ENCODE assay signal across 24 cellular contexts in genomic region chr2:68060652-68061051, GRCh38. TPM values are rescaled to one million over a fixed set of nuclear protein-coding genes. Genes with fewer than 3 reads are reported as not detected.
DNase-seq lines count a peak whose midpoint lies in the region; ATAC-seq and TF ChIP-seq lines count a peak whose summit lies in the region.
"Had no signal": no experiment of that assay in that cellular context is flagged by ENCODE, and none has a peak within 500 bp of the region (broad histone marks: within the 10 kb centered on the region; RNA-seq: fewer than 3 reads in every experiment).

No MANE protein-coding gene starts in this region.

- no peaks in the 10 kb centered on the region for H3K9me2 ChIP-seq in SU-DHL-6 (replicated peaks; ENCODE audit: insufficient read depth, low read length)

- BruUV-seq in mammary epithelial cell (replicated peaks; lab: Mats Ljungman, UMichigan): no TSS peak
- BruUV-seq in MCF 10A (replicated peaks; lab: Mats Ljungman, UMichigan): no TSS peak

- WGBS in mammary epithelial cell (ENCODE audit: low coverage, missing lambda C conversion rate): 69% methylated on average over 4 of the region's 5 CpGs

- peaks cover 5% of the 10 kb centered on the region for H3K4me1 ChIP-seq in mammary epithelial cell (ENCODE audit: insufficient read depth, low read length)

- H3K27ac ChIP-seq in mammary epithelial cell (ENCODE audit: insufficient read depth, low read depth, low read length) (peak overlapping the region; percentile 89), SU-DHL-6 (ENCODE audit: low read depth, low read length) (no peak overlapping the region)
- H3K27ac ChIP-seq: HL-60, psoas muscle, thoracic aorta had no signal

- H3K36me3 ChIP-seq in mammary epithelial cell (ENCODE audit: insufficient read depth, low read length) (no peaks in the 10 kb centered on the region), SU-DHL-6 (ENCODE audit: low read length) (no peaks in the 10 kb centered on the region)
- H3K36me3 ChIP-seq: MG63, thoracic aorta had no signal

- no peak overlapping the region for H3K27ac Mint-ChIP-seq in MCF 10A (ENCODE audit: low read depth, unreplicated experiment)
- peak overlapping the region in 1 of 6 donors; percentile 13 for H3K27ac Mint-ChIP-seq in immature natural killer cell
- H3K27ac Mint-ChIP-seq: activated naive CD4-positive, alpha-beta T cell treated with anti-CD3 and anti-CD28 coated beads, Interleukin-2, amount 10 ng/mL, durations not matched to agents 7 days and 5 days; stimulated activated memory B cell treated with anti-CD40 and anti-IgM and Interleukin-4, amounts not matched to agents 10 μg/mL and 1 μg/mL and 100 μg/mL, for 72 hours had no signal

- H3K27me3 Mint-ChIP-seq in MCF 10A (ENCODE audit: insufficient read depth, unreplicated experiment) (peaks cover 6% of the 10 kb centered on the region), immature natural killer cell (ENCODE audit: low read depth in 3 of 3) (peaks cover 6 to 8% (median 7%) of the 10 kb centered on the region in 3 donors)
- H3K27me3 Mint-ChIP-seq: stimulated activated memory B cell treated with anti-CD40 and anti-IgM and Interleukin-4, amounts not matched to agents 10 μg/mL and 1 μg/mL and 100 μg/mL, for 72 hours had no signal

- TF ChIP-seq CTCF in mammary epithelial cell (conservative IDR thresholded peaks at IDR 0.05 in 1 of 2, IDR thresholded peaks at IDR 0.05 in 1 of 2; ENCODE audit: extremely low read depth in 1 of 2, insufficient read depth in 1 of 2, low read depth in 1 of 2, low read length in 2 of 2) (no peak), MCF 10A (IDR thresholded peaks at IDR 0.05; ENCODE audit: unreplicated experiment) (no peak), SU-DHL-6 (IDR thresholded peaks at IDR 0.05; ENCODE audit: insufficient read depth, low read length, poor library complexity, severe bottlenecking) (no peak)

- H3K4me3 ChIP-seq in mammary epithelial cell (replicated peaks in 1 of 3; ENCODE audit: insufficient read depth in 1 of 3, low read depth in 2 of 3, low read length in 3 of 3) (no peak overlapping the region), SU-DHL-6 (ENCODE audit: insufficient read depth, low read length, poor library complexity, severe bottlenecking) (no peak overlapping the region)
- H3K4me3 ChIP-seq: MG63, thoracic aorta had no signal

- H4K20me1 ChIP-seq in mammary epithelial cell (ENCODE audit: insufficient read depth, low read length) (no peaks in the 10 kb centered on the region), SU-DHL-6 (ENCODE audit: low read depth, low read length) (peaks cover 11% of the 10 kb centered on the region)

- no peak overlapping the region for H3K4me3 Mint-ChIP-seq in MCF 10A (ENCODE audit: unreplicated experiment)
- peak overlapping the region in 3 of 5 donors; percentile 0 to 27 (median 6) for H3K4me3 Mint-ChIP-seq in immature natural killer cell
- H3K4me3 Mint-ChIP-seq: stimulated activated memory B cell treated with anti-CD40 and anti-IgM and Interleukin-4, amounts not matched to agents 10 μg/mL and 1 μg/mL and 100 μg/mL, for 72 hours had no signal

- H3K36me3 Mint-ChIP-seq in MCF 10A (ENCODE audit: insufficient read depth, unreplicated experiment) (peaks cover 14% of the 10 kb centered on the region), immature natural killer cell (no peaks in the 10 kb centered on the region)
- H3K36me3 Mint-ChIP-seq: stimulated activated memory B cell treated with anti-CD40 and anti-IgM and Interleukin-4, amounts not matched to agents 10 μg/mL and 1 μg/mL and 100 μg/mL, for 72 hours had no signal

- H3K9me3 ChIP-seq in mammary epithelial cell (replicated peaks; ENCODE audit: insufficient read depth, low read length) (no peaks in the 10 kb centered on the region), SU-DHL-6 (ENCODE audit: insufficient read depth, low read length) (no peaks in the 10 kb centered on the region)
- H3K9me3 ChIP-seq: MG63, psoas muscle, thoracic aorta had no signal

- no peaks in the 10 kb centered on the region for H3K27me3 ChIP-seq in mammary epithelial cell (ENCODE audit: insufficient read depth, low read length)
- no peaks in the 10 kb centered on the region for H3K27me3 ChIP-seq in SU-DHL-6 (ENCODE audit: low read length)
- H3K27me3 ChIP-seq: MG63 had no signal

- H3K9me3 Mint-ChIP-seq in MCF 10A (ENCODE audit: unreplicated experiment) (no peaks in the 10 kb centered on the region), immature natural killer cell (no peaks in the 10 kb centered on the region)
- H3K9me3 Mint-ChIP-seq: activated naive CD4-positive, alpha-beta T cell treated with anti-CD3 and anti-CD28 coated beads, Interleukin-2, amount 10 ng/mL, durations not matched to agents 7 days and 5 days had no signal

- DNase-seq in mammary epithelial cell (peak; percentile 31), MCF 10A (ENCODE audit: unreplicated experiment) (no peak), immature natural killer cell (no peak), NCI-H1930 (lab: John Stamatoyannopoulos, UW) (no peak), COLO829 (ENCODE audit: low spot score) (no peak), NCI-H526 (lab: John Stamatoyannopoulos, UW) (no peak)
- DNase-seq: activated naive CD4-positive, alpha-beta T cell treated with anti-CD3 and anti-CD28 coated beads, Interleukin-2, amount 10 ng/mL, durations not matched to agents 7 days and 5 days; activated T-cell treated with anti-CD3 and anti-CD28 coated beads, Interleukin-2, amount 50 U/mL, for 1 hour; aorta; central memory CD4-positive, alpha-beta T cell; foreskin melanocyte; H7; hypothalamus; MG63; NCI-H1436 treated with DMSO at 0.1 percent for 48 hours; NCI-H510A treated with DMSO at 0.1 percent for 48 hours; psoas muscle; stimulated activated CD4-positive, alpha-beta T cell treated with anti-CD3 and anti-CD28 coated beads, Interleukin-2, amount 100 ng/mL, for 24 hours had no signal

- dilution Hi-C loops in mammary epithelial cell (cut with HindIII; ENCODE audit: low sequenced_read_pairs): no loop called here

- no peak overlapping the region for H3K9ac ChIP-seq in mammary epithelial cell (ENCODE audit: insufficient read depth, low read length)
- H3K9ac ChIP-seq in SU-DHL-6 (ENCODE audit: low read length): no peak overlapping the region

- H3F3A ChIP-seq in SU-DHL-6 (ENCODE audit: insufficient read depth): no peaks in the 10 kb centered on the region

- CTCF ChIA-PET in mammary epithelial cell (lab: Charles Lee; ENCODE audit: low non-redundant PET) (no interaction called here), MCF 10A (lab: Yijun Ruan, JAX) (no interaction called here)

- peaks cover 26% of the 10 kb centered on the region for H3K4me1 Mint-ChIP-seq in MCF 10A (ENCODE audit: insufficient read depth, unreplicated experiment)
- peaks cover 30 to 65% of the 10 kb centered on the region in 2 donors for H3K4me1 Mint-ChIP-seq in immature natural killer cell

- in situ Hi-C loops in mammary epithelial cell (cut with MboI; ENCODE audit: low sequenced_read_pairs in 2 of 2): no loop called here

- POLR2A ChIA-PET in MCF 10A (lab: Yijun Ruan, JAX): no interaction called here

- no peak for ATAC-seq in GM21619 (IDR thresholded peaks at IDR 0.05; ENCODE audit: unreplicated experiment)
- ATAC-seq: activated CD4-positive, CD25-positive, alpha-beta regulatory T cell treated with anti-CD3 and anti-CD28 coated beads, Interleukin-2, amount 50 U/mL, for 24 hours; psoas muscle; stimulated activated memory B cell treated with anti-CD40 and anti-IgM and Interleukin-4, amounts not matched to agents 10 μg/mL and 1 μg/mL and 100 μg/mL, for 72 hours had no signal

- intact Hi-C loops in mammary epithelial cell (cut with micrococcal nuclease) (no loop called here), MCF 10A (cut with micrococcal nuclease) (no loop called here)

- peaks cover 69% of the 10 kb centered on the region for H3K79me2 ChIP-seq in mammary epithelial cell (ENCODE audit: insufficient read depth, low read length)
- peaks cover 70% of the 10 kb centered on the region for H3K79me2 ChIP-seq in SU-DHL-6 (ENCODE audit: insufficient read depth, low read length)

- H2AFZ ChIP-seq in mammary epithelial cell (ENCODE audit: low read depth, low read length) (no peak overlapping the region), SU-DHL-6 (ENCODE audit: low read depth, low read length, severe bottlenecking) (no peak overlapping the region)

- H3K4me2 ChIP-seq in mammary epithelial cell (ENCODE audit: insufficient read depth, low read depth, low read length): peak overlapping the region; percentile 96
- H3K4me2 ChIP-seq in SU-DHL-6 (ENCODE audit: low read depth, low read length, poor library complexity, severe bottlenecking): peak overlapping the region; percentile 98

RNA-seq across cellular contexts. Expression of gene C1D, which starts 2.2 kb away (rescaled TPM):
- total RNA-seq in mammary epithelial cell: 10 to 100 TPM; 19.3 to 22.7 TPM
- 25.3 TPM for polyA plus RNA-seq in mammary epithelial cell
- polyA minus RNA-seq in mammary epithelial cell: 10.9 TPM
- total RNA-seq in MCF 10A (2022): 17.4 and 22.4 TPM in 2 replicates
- 10 to 100 TPM in 2 of 3 donors, 1 to 10 TPM in 1; 5.1 to 48.6 (median 32.2) TPM for polyA plus RNA-seq in immature natural killer cell
